Comparison of ENCODE assay signal across 12 cellular contexts in the genomic region with DNA sequence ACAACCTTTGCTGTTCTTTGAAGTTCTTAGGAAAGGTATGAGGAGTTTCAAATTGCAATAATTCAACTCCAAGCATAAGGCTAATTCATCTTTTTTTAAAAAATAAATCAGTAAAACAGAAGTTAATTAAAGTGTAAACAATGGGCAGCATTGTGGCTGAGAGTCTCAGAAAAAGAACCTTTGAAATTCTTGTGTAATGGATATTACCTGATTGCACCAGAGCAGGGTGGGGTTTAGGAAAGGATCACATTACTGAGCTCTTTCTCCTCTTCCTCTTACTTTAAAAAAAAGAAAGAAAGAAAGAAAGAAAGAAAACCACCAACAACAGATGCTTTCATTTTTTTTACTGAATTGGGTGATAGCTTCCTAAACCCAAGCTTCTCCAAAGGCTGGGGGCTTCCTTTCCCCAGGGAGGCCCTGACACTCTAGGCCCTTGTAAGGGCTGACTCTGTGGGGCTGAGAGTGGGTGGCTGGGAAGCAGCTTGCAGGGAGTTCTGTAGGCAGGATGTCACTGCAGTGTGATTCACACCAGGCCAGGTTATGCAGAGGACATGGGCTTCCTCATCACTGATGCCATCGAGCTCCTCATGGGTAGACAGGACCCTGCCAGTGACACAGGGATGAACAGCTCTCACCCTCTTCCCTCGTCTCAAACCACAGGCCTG.
A peak's percentile ranks its signal among the peaks of the same experiment; 100 is the strongest.
DNase-seq lines count a peak whose midpoint lies in the region; FAIRE-seq lines count a peak whose summit lies in the region.
"Had no signal": no experiment of that assay in that cellular context is flagged by ENCODE, and none has a peak within 500 bp of the region (broad histone marks: within the 10 kb centered on the region; RNA-seq: fewer than 3 reads in every experiment).

No MANE protein-coding gene starts in this region.

- H3K27me3 ChIP-seq in MG63 = no peaks in the 10 kb centered on the region

- FAIRE-seq in HTR-8/SVneo (lab: Jason Lieb, UNC) = no peak
- FAIRE-seq: TTC549 had no signal

- no peaks in the 10 kb centered on the region for H3K27me3 Mint-ChIP-seq in activated CD4-positive, alpha-beta memory T cell treated with anti-CD3 and anti-CD28 coated beads for 36 hours
- H3K27me3 Mint-ChIP-seq in activated CD4-positive, alpha-beta memory T cell treated with anti-CD3 and anti-CD28 coated beads, Interleukin-2, amount 10 ng/mL, durations not matched to agents 7 days and 5 days = no peaks in the 10 kb centered on the region

- H3K36me3 Mint-ChIP-seq in activated CD4-positive, alpha-beta memory T cell treated with anti-CD3 and anti-CD28 coated beads for 36 hours = no peaks in the 10 kb centered on the region
- no peaks in the 10 kb centered on the region for H3K36me3 Mint-ChIP-seq in activated CD4-positive, alpha-beta memory T cell treated with anti-CD3 and anti-CD28 coated beads, Interleukin-2, amount 10 ng/mL, durations not matched to agents 7 days and 5 days (ENCODE audit: low read depth)

- no peak overlapping the region for H3K27ac Mint-ChIP-seq in activated CD4-positive, alpha-beta memory T cell treated with anti-CD3 and anti-CD28 coated beads for 36 hours
- H3K27ac Mint-ChIP-seq in activated CD4-positive, alpha-beta memory T cell treated with anti-CD3 and anti-CD28 coated beads, Interleukin-2, amount 10 ng/mL, durations not matched to agents 7 days and 5 days = no peak overlapping the region

- peak; percentile 38 for DNase-seq in activated CD4-positive, alpha-beta memory T cell treated with anti-CD3 and anti-CD28 coated beads for 36 hours
- DNase-seq in activated CD4-positive, alpha-beta memory T cell treated with anti-CD3 and anti-CD28 coated beads, Interleukin-2, amount 10 ng/mL, durations not matched to agents 7 days and 5 days = no peak
- DNase-seq in MG63 (peak; percentile 25), head of caudate nucleus (peak in 22 of 42 donors; percentile 10 to 71 (median 32)), HCEC 1CT (no peak), T-helper 9 cell (no peak), HTR-8/SVneo (ENCODE audit: insufficient read length, low spot score) (no peak)
- DNase-seq in stimulated activated CD4-positive, alpha-beta T cell treated with anti-CD3 and anti-CD28 coated beads, Interleukin-4, amount 100 ng/mL, for 1 hour = peak; percentile 5
- DNase-seq: activated effector memory CD4-positive, alpha-beta T cell treated with Interleukin-2 at 50 U/mL for 16 hours; mammary epithelial cell; NCI-H1694 treated with DMSO at 0.1 percent for 48 hours had no signal

- CTCF ChIA-PET in activated CD4-positive, alpha-beta memory T cell treated with anti-CD3 and anti-CD28 coated beads for 36 hours (lab: Charles Lee) = no interaction called here
- CTCF ChIA-PET in activated CD4-positive, alpha-beta memory T cell treated with anti-CD3 and anti-CD28 coated beads, Interleukin-2, amount 10 ng/mL, durations not matched to agents 7 days and 5 days (lab: Charles Lee) = no interaction called here

- H3K9me3 ChIP-seq in MG63 = no peaks in the 10 kb centered on the region

- H3K4me3 Mint-ChIP-seq in activated CD4-positive, alpha-beta memory T cell treated with anti-CD3 and anti-CD28 coated beads for 36 hours = no peak overlapping the region
- H3K4me3 Mint-ChIP-seq in activated CD4-positive, alpha-beta memory T cell treated with anti-CD3 and anti-CD28 coated beads, Interleukin-2, amount 10 ng/mL, durations not matched to agents 7 days and 5 days = no peak overlapping the region

- no peaks in the 10 kb centered on the region for H3K36me3 ChIP-seq in MG63

- intact Hi-C loops in activated CD4-positive, alpha-beta memory T cell treated with anti-CD3 and anti-CD28 coated beads for 36 hours (cut with micrococcal nuclease) = no loop called here
- intact Hi-C loops in head of caudate nucleus (cut with DNase I) = no loop called here

- peaks cover 8% of the 10 kb centered on the region for H3K4me1 Mint-ChIP-seq in activated CD4-positive, alpha-beta memory T cell treated with anti-CD3 and anti-CD28 coated beads for 36 hours (ENCODE audit: low read depth)
- no peaks in the 10 kb centered on the region for H3K4me1 Mint-ChIP-seq in activated CD4-positive, alpha-beta memory T cell treated with anti-CD3 and anti-CD28 coated beads, Interleukin-2, amount 10 ng/mL, durations not matched to agents 7 days and 5 days

- no peak overlapping the region for H3K4me3 ChIP-seq in MG63

- no peaks in the 10 kb centered on the region for H3K9me3 Mint-ChIP-seq in activated CD4-positive, alpha-beta memory T cell treated with anti-CD3 and anti-CD28 coated beads for 36 hours
- H3K9me3 Mint-ChIP-seq in activated CD4-positive, alpha-beta memory T cell treated with anti-CD3 and anti-CD28 coated beads, Interleukin-2, amount 10 ng/mL, durations not matched to agents 7 days and 5 days = peaks cover 3% of the 10 kb centered on the region

- POLR2A ChIA-PET in activated CD4-positive, alpha-beta memory T cell treated with anti-CD3 and anti-CD28 coated beads for 36 hours (lab: Charles Lee) = no interaction called here
- POLR2A ChIA-PET in activated CD4-positive, alpha-beta memory T cell treated with anti-CD3 and anti-CD28 coated beads, Interleukin-2, amount 10 ng/mL, durations not matched to agents 7 days and 5 days (lab: Charles Lee) = no interaction called here

Comparison
In these comparisons a context has a peak if more than half of its experiments do, and no peak if none do; other contexts are left out.
1. DNase-seq: peak in activated CD4-positive, alpha-beta memory T cell treated with anti-CD3 and anti-CD28 coated beads for 36 hours (single experiment), MG63 (single experiment), head of caudate nucleus (22 of 42) and stimulated activated CD4-positive, alpha-beta T cell treated with anti-CD3 and anti-CD28 coated beads, Interleukin-4, amount 100 ng/mL, for 1 hour (single experiment); none in activated CD4-positive, alpha-beta memory T cell treated with anti-CD3 and anti-CD28 coated beads, Interleukin-2, amount 10 ng/mL, durations not matched to agents 7 days and 5 days (single experiment), HCEC 1CT (single experiment), T-helper 9 cell (single experiment) and HTR-8/SVneo (single experiment).